In genomic region chr2:97676620-97677019, GRCh38 we compare ENCODE assay signal across 23 cellular contexts. TPM values are rescaled to one million over a fixed set of nuclear protein-coding genes. Genes with fewer than 3 reads are reported as not detected.
"Had no signal": no experiment of that assay in that cellular context is flagged by ENCODE, and none has a peak within 500 bp of the region (broad histone marks: within the 10 kb centered on the region; RNA-seq: fewer than 3 reads in every experiment).

No MANE protein-coding gene starts in this region.

- H3K9me3 Mint-ChIP-seq: activated naive CD4-positive, alpha-beta T cell treated with anti-CD3 and anti-CD28 coated beads, Interleukin-2, amount 10 ng/mL, durations not matched to agents 7 days and 5 days; natural killer cell treated with Interleukin-12 subunit alpha and Interleukin-12 subunit beta and Interleukin-15 and Interleukin-18, amount 100 ng/mL, for 72 hours; T-helper 1 cell treated with Interleukin-12 subunit alpha and Interleukin-12 subunit beta and Interleukin-4 antibody, amounts not matched to agents 30 μg/mL and 1 μg/mL, for 36 hours had no signal

- ATAC-seq: body of pancreas; left ventricle myocardium superior; mucosa of descending colon; natural killer cell treated with Interleukin-12 subunit alpha and Interleukin-12 subunit beta and Interleukin-15 and Interleukin-18, amount 100 ng/mL, for 72 hours; right cardiac atrium had no signal

- H3K36me3 Mint-ChIP-seq: activated naive CD4-positive, alpha-beta T cell treated with anti-CD3 and anti-CD28 coated beads, Interleukin-2, amount 10 ng/mL, durations not matched to agents 7 days and 5 days; natural killer cell treated with Interleukin-12 subunit alpha and Interleukin-12 subunit beta and Interleukin-15 and Interleukin-18, amount 100 ng/mL, for 72 hours had no signal

- H3K4me1 ChIP-seq: adrenal gland, body of pancreas, stomach, thyroid gland had no signal

- H3K4me2 ChIP-seq: SK-N-SH had no signal

- H3K27ac ChIP-seq: adrenal gland, body of pancreas, stomach, thyroid gland, VCaP had no signal

- H3K27me3 ChIP-seq: adrenal gland, body of pancreas, stomach, thyroid gland had no signal

- DNase-seq: activated gamma-delta T cell; activated naive CD4-positive, alpha-beta T cell treated with anti-CD3 and anti-CD28 coated beads, Interleukin-2, amount 10 ng/mL, durations not matched to agents 7 days and 5 days; adrenal gland; aorta; body of pancreas; dermis blood vessel endothelial cell; effector CD8-positive, alpha-beta T cell; glutamatergic neuron; left ventricle myocardium superior; mucosa of descending colon; posterior cingulate gyrus; right cardiac atrium; SK-N-SH; stimulated activated CD4-positive, alpha-beta T cell treated with anti-CD3 and anti-CD28 coated beads, Interleukin-2, amount 100 ng/mL, for 48 hours; stomach; SW 1271; T-helper 9 cell; thyroid gland had no signal

- H3K4me3 ChIP-seq: adrenal gland, body of pancreas, mucosa of descending colon, stomach, thyroid gland had no signal

- H3K27ac Mint-ChIP-seq: activated naive CD4-positive, alpha-beta T cell treated with anti-CD3 and anti-CD28 coated beads, Interleukin-2, amount 10 ng/mL, durations not matched to agents 7 days and 5 days; natural killer cell treated with Interleukin-12 subunit alpha and Interleukin-12 subunit beta and Interleukin-15 and Interleukin-18, amount 100 ng/mL, for 72 hours; T-helper 1 cell treated with Interleukin-12 subunit alpha and Interleukin-12 subunit beta and Interleukin-4 antibody, amounts not matched to agents 30 μg/mL and 1 μg/mL, for 36 hours had no signal

- H3K4me3 Mint-ChIP-seq: activated naive CD4-positive, alpha-beta T cell treated with anti-CD3 and anti-CD28 coated beads, Interleukin-2, amount 10 ng/mL, durations not matched to agents 7 days and 5 days; natural killer cell treated with Interleukin-12 subunit alpha and Interleukin-12 subunit beta and Interleukin-15 and Interleukin-18, amount 100 ng/mL, for 72 hours; T-helper 1 cell treated with Interleukin-12 subunit alpha and Interleukin-12 subunit beta and Interleukin-4 antibody, amounts not matched to agents 30 μg/mL and 1 μg/mL, for 36 hours had no signal

- H3K9ac ChIP-seq: SK-N-SH had no signal

- H3K36me3 ChIP-seq: adrenal gland, stomach, thyroid gland had no signal

- H3K9me3 ChIP-seq: adrenal gland, body of pancreas, mucosa of descending colon, SK-N-SH, stomach, thyroid gland had no signal

RNA-seq across cellular contexts. Expression of gene ZAP70, which starts 36.8 kb away (rescaled TPM):
- total RNA-seq: dermis blood vessel endothelial cell, epithelial cell of proximal tubule, lung microvascular endothelial cell had no signal
